ENCODE assay signal across 9 cellular contexts in genomic region chr10:96556003-96556402, GRCh38. TPM values are rescaled to one million over a fixed set of nuclear protein-coding genes. Genes with fewer than 3 reads are reported as not detected.
A peak's percentile ranks its signal among the peaks of the same experiment; 100 is the strongest.
DNase-seq lines count a peak whose midpoint lies in the region; ATAC-seq and TF ChIP-seq lines count a peak whose summit lies in the region.
"Had no signal": no experiment of that assay in that cellular context is flagged by ENCODE, and none has a peak within 500 bp of the region (broad histone marks: within the 10 kb centered on the region; RNA-seq: fewer than 3 reads in every experiment).

No MANE protein-coding gene starts in this region.

- no peak overlapping the region for H3K4me3 ChIP-seq in A673 (ENCODE audit: low read depth, low read length, poor library complexity, severe bottlenecking)
- H3K4me3 ChIP-seq in GM12875 (ENCODE audit: low read depth, low read length), result no peak overlapping the region
- H3K4me3 ChIP-seq: SK-N-MC had no signal

- H3K9me3 ChIP-seq in A673 (ENCODE audit: low read depth, low read length, poor library complexity, severe bottlenecking), result no peaks in the 10 kb centered on the region

- ATAC-seq in SK-N-SH treated with all-trans-retinoic acid at 6 μM for 48 hours (peak; percentile 59; the same call in 2 of the 3 replicates), GM21825 (IDR thresholded peaks at IDR 0.05; ENCODE audit: unreplicated experiment) (no peak), GM21717 (IDR thresholded peaks at IDR 0.05; ENCODE audit: unreplicated experiment) (no peak)

- intact Hi-C loops in A673 (cut with micrococcal nuclease; ENCODE audit: unreplicated experiment), result loop anchor here (2.0 kb wide), 1 partner anchor 159 kb away; no protein-coding TSS in a partner anchor

- H3K27me3 ChIP-seq in A673 (replicated peaks; ENCODE audit: insufficient read depth, low read depth, low read length, poor library complexity), result no peaks in the 10 kb centered on the region

- DNase-seq in A673 (ENCODE audit: low spot score), result peak; percentile 33
- peak; percentile 9 for DNase-seq in glomerular visceral epithelial cell (ENCODE audit: extremely low spot score)
- DNase-seq in COLO668 (lab: John Stamatoyannopoulos, UW; ENCODE audit: unreplicated experiment), result no peak
- DNase-seq in NCI-H1417 treated with DMSO at 0.1 percent for 48 hours (lab: John Stamatoyannopoulos, UW), result no peak

- CTCF ChIA-PET in A673 (lab: Charles Lee), result interaction anchor here (0.8 to 1.0 kb wide), 2 partner anchors 31 to 181 kb away, joined by 3 to 4 read pairs; no protein-coding TSS in a partner anchor

- peaks cover 39% of the 10 kb centered on the region for H3K36me3 ChIP-seq in A673 (ENCODE audit: insufficient read depth, low read length, poor library complexity, severe bottlenecking)

- POLR2A ChIA-PET in A673 (lab: Charles Lee; ENCODE audit: low non-redundant PET), result no interaction called here

- H3K27ac ChIP-seq in A673 (ENCODE audit: low read depth, low read length, poor library complexity, severe bottlenecking), result no peak overlapping the region
- H3K27ac ChIP-seq: SK-N-MC had no signal

- TF ChIP-seq CTCF in A673 (conservative IDR thresholded peaks at IDR 0.05; ENCODE audit: low read depth, low read length) (peak; percentile 67), GM12875 (IDR thresholded peaks at IDR 0.05; ENCODE audit: borderline replicate concordance, insufficient read depth, low read depth, low read length) (peak; percentile 14; the same call in 1 of the 2 replicates)

- no TSS peak for BruUV-seq in A673 (replicated peaks; lab: Mats Ljungman, UMichigan)

- H3K4me1 ChIP-seq in A673 (ENCODE audit: insufficient read depth, low read length, poor library complexity, severe bottlenecking), result no peaks in the 10 kb centered on the region

TF ChIP-seq in SK-N-SH treated with all-trans-retinoic acid at 6 μM for 48 hours, 23 proteins besides CTCF, POLR2A, EP300 and RAD21:
- TF ChIP-seq TOX (CRISPR knock-in tag; IDR thresholded peaks at IDR 0.05; ENCODE audit: borderline replicate concordance) (no peak), GLIS3 (CRISPR knock-in tag; IDR thresholded peaks at IDR 0.05) (no peak), SNAI2 (CRISPR knock-in tag; IDR thresholded peaks at IDR 0.05) (no peak), ZNF8 (CRISPR knock-in tag; IDR thresholded peaks at IDR 0.05) (no peak), OSR1 (CRISPR knock-in tag; IDR thresholded peaks at IDR 0.05) (no peak), CSDC2 (CRISPR knock-in tag; IDR thresholded peaks at IDR 0.05) (no peak), ZNF565 (CRISPR knock-in tag; conservative IDR thresholded peaks at IDR 0.05; ENCODE audit: low read depth) (no peak), PPARA (CRISPR knock-in tag; IDR thresholded peaks at IDR 0.05; ENCODE audit: borderline replicate concordance) (no peak), ZFP3 (CRISPR knock-in tag; IDR thresholded peaks at IDR 0.05) (no peak), ISL1 (CRISPR knock-in tag; IDR thresholded peaks at IDR 0.05) (no peak), TSHZ2 (CRISPR knock-in tag; IDR thresholded peaks at IDR 0.05) (no peak)

RNA-seq across cellular contexts. Expression of gene TM9SF3, which starts 30.8 kb away (rescaled TPM):
- total RNA-seq in A673 (2021), result 115 and 125 TPM in 2 replicates

RNA-seq across cellular contexts. Expression of gene TLL2, which starts 42.3 kb away (rescaled TPM):
- 0.09 and 0.11 TPM in 2 replicates for total RNA-seq in A673 (2021)

Comparison
In these comparisons a context has a peak if more than half of its experiments do, and no peak if none do; other contexts are left out.
1. DNase-seq: peak in A673 (single experiment) and glomerular visceral epithelial cell (single experiment); none in COLO668 (single experiment) and NCI-H1417 treated with DMSO at 0.1 percent for 48 hours (single experiment).